Comparison of ENCODE assay signal across 7 cellular contexts in the genomic region with DNA sequence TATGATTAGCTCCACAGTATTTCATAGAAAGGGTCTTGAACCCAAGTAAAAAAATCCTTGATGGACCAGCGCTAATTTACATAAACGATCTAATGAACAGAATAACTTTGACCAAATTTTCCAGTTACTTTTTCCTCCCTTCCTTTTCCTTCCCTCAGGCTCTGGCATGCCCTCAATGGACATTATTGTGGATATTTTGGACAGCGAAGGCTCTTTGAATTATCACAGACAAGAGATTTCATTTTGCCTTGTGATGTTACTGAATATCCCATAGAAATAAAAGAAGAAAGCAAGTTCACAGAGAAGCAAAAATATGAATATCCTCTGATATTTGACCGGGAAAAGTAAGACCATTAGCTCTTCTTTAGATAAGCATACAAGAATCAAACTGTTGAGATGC.
"Had no signal": no experiment of that assay in that cellular context is flagged by ENCODE, and none has a peak within 500 bp of the region (broad histone marks: within the 10 kb centered on the region; RNA-seq: fewer than 3 reads in every experiment).

No MANE protein-coding gene starts in this region.

- H3K27ac Mint-ChIP-seq: GM23338, H9, HFFc6, IgD-negative memory B cell had no signal

- ATAC-seq: GM23338, HepG2 had no signal

- DNase-seq: H9, HCEC 1CT, HFFc6, KG1 had no signal

- H3K4me3 Mint-ChIP-seq: GM23338, H9, HFFc6, IgD-negative memory B cell had no signal

- H3K9me3 Mint-ChIP-seq: GM23338, H9, HFFc6 had no signal

- H3K4me1 Mint-ChIP-seq: GM23338, H9, IgD-negative memory B cell had no signal
